23 cellular contexts compared by ENCODE assay signal in genomic region chr2:219547621-219548020, GRCh38. TPM values are rescaled to one million over a fixed set of nuclear protein-coding genes. Genes with fewer than 3 reads are reported as not detected.
"Had no signal": no experiment of that assay in that cellular context is flagged by ENCODE, and none has a peak within 500 bp of the region (broad histone marks: within the 10 kb centered on the region; RNA-seq: fewer than 3 reads in every experiment).

No MANE protein-coding gene starts in this region.

- H3K9me3 ChIP-seq: SK-N-SH had no signal

- H3K27ac ChIP-seq: KMS-11 had no signal

- H3K9me3 Mint-ChIP-seq: IgD-negative memory B cell had no signal

- H3K4me3 ChIP-seq: K562 had no signal

- H3K27ac Mint-ChIP-seq: IgD-negative memory B cell had no signal

- ATAC-seq: K562 had no signal

- DNase-seq: Kasumi-1, MM.1S, NCI-H1092 treated with DMSO at 0.1 percent for 48 hours, NCI-H1436, NCI-H187, NCI-H2029, NCI-H2081 treated with DMSO at 0.1 percent for 48 hours, NCI-H2171, NCI-H226, NCI-H446, NCI-H510A, NCI-H524 treated with DMSO at 0.1 percent for 48 hours, NCI-H69, NCI-H774, RPMI8226, SHP77, SK-N-SH, SW 1271 had no signal

RNA-seq across cellular contexts. Expression of gene OBSL1, which starts 23.7 kb away (rescaled TPM):
- polyA plus RNA-seq: IgD-negative memory B cell had no signal

RNA-seq across cellular contexts. Expression of gene INHA, which starts 24.5 kb away (rescaled TPM):
- total RNA-seq: HT1080 had no signal
- polyA plus RNA-seq: IgD-negative memory B cell had no signal

RNA-seq across cellular contexts. Expression of gene ASIC4, which starts 33.3 kb away (rescaled TPM):
- total RNA-seq: HT1080, SK-MEL-5 had no signal
- polyA plus RNA-seq: IgD-negative memory B cell had no signal
